In genomic region chr1:101262060-101262459, GRCh38 we compare ENCODE assay signal across 1 cellular context.
TF ChIP-seq lines count a peak whose summit lies in the region.

No MANE protein-coding gene starts in this region.

TF ChIP-seq in GM23338, 12 proteins besides CTCF, POLR2A, EP300 and RAD21:
- TF ChIP-seq ZNF462 (CRISPR knock-in tag; IDR thresholded peaks at IDR 0.05) (no peak), EZH2 (IDR thresholded peaks at IDR 0.05; ENCODE audit: low read depth, unreplicated experiment) (no peak), CREB1 (CRISPR knock-in tag; IDR thresholded peaks at IDR 0.05; ENCODE audit: low read depth) (no peak), NANOG (IDR thresholded peaks at IDR 0.05; ENCODE audit: borderline replicate concordance) (no peak), EZH2phosphoT487 (IDR thresholded peaks at IDR 0.05; ENCODE audit: unreplicated experiment) (no peak), STAT1 (IDR thresholded peaks at IDR 0.05; ENCODE audit: unreplicated experiment) (no peak), ZNF114 (CRISPR knock-in tag; IDR thresholded peaks at IDR 0.05) (no peak)
